1 cellular context compared by ENCODE assay signal in genomic region chr1:97691325-97691724, GRCh38.
TF ChIP-seq lines count a peak whose summit lies in the region.

No MANE protein-coding gene starts in this region.

TF ChIP-seq in GM23338, 12 proteins besides CTCF, POLR2A, EP300 and RAD21 (continued from another document):
- TF ChIP-seq ZNF462 (CRISPR knock-in tag; IDR thresholded peaks at IDR 0.05) = no peak
- TF ChIP-seq CREB1 (CRISPR knock-in tag; IDR thresholded peaks at IDR 0.05; ENCODE audit: low read depth) = no peak
- TF ChIP-seq, protein P1, sequence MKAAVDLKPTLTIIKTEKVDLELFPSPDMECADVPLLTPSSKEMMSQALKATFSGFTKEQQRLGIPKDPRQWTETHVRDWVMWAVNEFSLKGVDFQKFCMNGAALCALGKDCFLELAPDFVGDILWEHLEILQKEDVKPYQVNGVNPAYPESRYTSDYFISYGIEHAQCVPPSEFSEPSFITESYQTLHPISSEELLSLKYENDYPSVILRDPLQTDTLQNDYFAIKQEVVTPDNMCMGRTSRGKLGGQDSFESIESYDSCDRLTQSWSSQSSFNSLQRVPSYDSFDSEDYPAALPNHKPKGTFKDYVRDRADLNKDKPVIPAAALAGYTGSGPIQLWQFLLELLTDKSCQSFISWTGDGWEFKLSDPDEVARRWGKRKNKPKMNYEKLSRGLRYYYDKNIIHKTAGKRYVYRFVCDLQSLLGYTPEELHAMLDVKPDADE (IDR thresholded peaks at IDR 0.05) = no peak
